8 cellular contexts compared by ENCODE assay signal in genomic region chr9:93451762-93452709, GRCh38. TPM values are rescaled to one million over a fixed set of nuclear protein-coding genes. Genes with fewer than 3 reads are reported as not detected.
DNase-seq lines count a peak whose midpoint lies in the region; ATAC-seq and TF ChIP-seq lines count a peak whose summit lies in the region.

No MANE protein-coding gene starts in this region.

- no peak for TF ChIP-seq POLR2A in testis (IDR thresholded peaks at IDR 0.05)

- peak; percentile 23 for TF ChIP-seq RAD21 in neural cell (conservative IDR thresholded peaks at IDR 0.05)

- intact Hi-C loops in testis (cut with DNase I; ENCODE audit: low total_unique reads), result loop anchor here (10.0 kb wide), 1 partner anchor 113 kb away; no protein-coding TSS in a partner anchor

- H4K20me1 ChIP-seq in OCI-LY1 (ENCODE audit: insufficient read depth, low read length) (no peaks in the 10 kb centered on the region), neural cell (ENCODE audit: insufficient read depth) (no peaks in the 10 kb centered on the region)

- 0% methylated on average over 2 to 33 of the region's 108 CpGs for WGBS in testis, 2 donors

- H3K36me3 ChIP-seq in CD4-positive, CD25-positive, alpha-beta regulatory T cell (ENCODE audit: control insufficient read depth, insufficient read depth, low read length), result peaks cover 18% of the 10 kb centered on the region
- H3K36me3 ChIP-seq in OCI-LY1 (ENCODE audit: insufficient read depth, low read length) (peaks cover 64% of the 10 kb centered on the region), neural cell (ENCODE audit: insufficient read depth, low read length) (no peaks in the 10 kb centered on the region), testis (ENCODE audit: low read depth, missing control alignments) (no peaks in the 10 kb centered on the region)

- H3K9me2 ChIP-seq in OCI-LY1 (ENCODE audit: low read depth, low read length), result no peaks in the 10 kb centered on the region
- no peaks in the 10 kb centered on the region for H3K9me2 ChIP-seq in neural cell (ENCODE audit: insufficient read depth, low read length)

- H2AFZ ChIP-seq in OCI-LY1 (ENCODE audit: low read length) (no peak overlapping the region), neural cell (ENCODE audit: low read depth, low read length) (peak overlapping the region; percentile 71)

- TF ChIP-seq CTCF in OCI-LY1 (IDR thresholded peaks at IDR 0.05; ENCODE audit: low read length) (no peak), fibroblast of pulmonary artery (IDR thresholded peaks at IDR 0.05; ENCODE audit: low read length, missing control alignments) (no peak), neural cell (IDR thresholded peaks at IDR 0.05; ENCODE audit: poor library complexity, severe bottlenecking) (no peak), testis (IDR thresholded peaks at IDR 0.05) (peak in 2 of 3 experiments; percentile 23 to 29)

- peak overlapping the region; percentile 94 to 98 (median 98) for H3K4me3 Mint-ChIP-seq in CD4-positive, CD25-positive, alpha-beta regulatory T cell
- peak overlapping the region; percentile 94 for H3K4me3 Mint-ChIP-seq in activated T-helper 17 cell treated with anti-CD3 and anti-CD28 coated beads, Interleukin-2, amount 50 U/mL, for 72 hours

- peak overlapping the region; percentile 88 for H3K4me2 ChIP-seq in OCI-LY1 (ENCODE audit: low read length)
- H3K4me2 ChIP-seq in neural cell (ENCODE audit: low read length), result peak overlapping the region; percentile 66

- peaks cover 51% of the 10 kb centered on the region for H3K4me1 ChIP-seq in CD4-positive, CD25-positive, alpha-beta regulatory T cell (ENCODE audit: control insufficient read depth, insufficient read depth, low read length, poor library complexity, severe bottlenecking)
- peaks cover 48% of the 10 kb centered on the region for H3K4me1 ChIP-seq in OCI-LY1 (ENCODE audit: insufficient read depth, low read length, severe bottlenecking)
- H3K4me1 ChIP-seq in testis, result peaks cover 18% of the 10 kb centered on the region

- H3K9me3 ChIP-seq in CD4-positive, CD25-positive, alpha-beta regulatory T cell (ENCODE audit: control insufficient read depth in 2 of 2, low read length in 2 of 2), result no peaks in the 10 kb centered on the region
- H3K9me3 ChIP-seq in OCI-LY1 (ENCODE audit: low read length), result no peaks in the 10 kb centered on the region
- H3K9me3 ChIP-seq in neural cell (ENCODE audit: low read length), result no peaks in the 10 kb centered on the region
- no peaks in the 10 kb centered on the region for H3K9me3 ChIP-seq in testis

- no peaks in the 10 kb centered on the region for H3K27me3 Mint-ChIP-seq in CD4-positive, CD25-positive, alpha-beta regulatory T cell
- no peaks in the 10 kb centered on the region for H3K27me3 Mint-ChIP-seq in activated T-helper 17 cell treated with anti-CD3 and anti-CD28 coated beads, Interleukin-2, amount 50 U/mL, for 72 hours

- H3K4me3 ChIP-seq in CD4-positive, CD25-positive, alpha-beta regulatory T cell (ENCODE audit: low read depth, low read length), result peak overlapping the region; percentile 94
- H3K4me3 ChIP-seq in OCI-LY1 (ENCODE audit: low read depth, low read length, poor library complexity, severe bottlenecking) (peak overlapping the region; percentile 99), fibroblast of pulmonary artery (replicated peaks; ENCODE audit: low read depth, low read length) (peak overlapping the region; percentile 90), neural cell (ENCODE audit: low read length) (peak overlapping the region; percentile 94), testis (peak overlapping the region; percentile 67 to 73)

- H3K9ac ChIP-seq in OCI-LY1 (ENCODE audit: low read length) (peak overlapping the region; percentile 97), neural cell (ENCODE audit: low read length) (peak overlapping the region; percentile 80)

- peaks cover 15 to 68% (median 44%) of the 10 kb centered on the region in 4 donors for H3K4me1 Mint-ChIP-seq in CD4-positive, CD25-positive, alpha-beta regulatory T cell
- peaks cover 26% of the 10 kb centered on the region for H3K4me1 Mint-ChIP-seq in activated T-helper 17 cell treated with anti-CD3 and anti-CD28 coated beads, Interleukin-2, amount 50 U/mL, for 72 hours

- no peaks in the 10 kb centered on the region for H3K9me3 Mint-ChIP-seq in CD4-positive, CD25-positive, alpha-beta regulatory T cell
- no peaks in the 10 kb centered on the region for H3K9me3 Mint-ChIP-seq in activated T-helper 17 cell treated with anti-CD3 and anti-CD28 coated beads, Interleukin-2, amount 50 U/mL, for 72 hours

- DNase-seq in CD4-positive, CD25-positive, alpha-beta regulatory T cell, result peak; percentile 37 to 70 (median 51)
- peak; percentile 34 for DNase-seq in fibroblast of pulmonary artery (ENCODE audit: low read depth)
- DNase-seq in testis, result peak; percentile 52
- DNase-seq in middle frontal gyrus (ENCODE audit: extremely low spot score, low spot score), result no peak

- H3K79me2 ChIP-seq in OCI-LY1 (ENCODE audit: insufficient read depth, low read length), result peaks cover 56% of the 10 kb centered on the region
- peaks cover 41% of the 10 kb centered on the region for H3K79me2 ChIP-seq in neural cell (replicated peaks; ENCODE audit: insufficient read depth, low read length)

- no peak for TF ChIP-seq EP300 in neural cell (conservative IDR thresholded peaks at IDR 0.05; ENCODE audit: poor library complexity, severe bottlenecking)

- peaks cover 15% of the 10 kb centered on the region for H3K36me3 Mint-ChIP-seq in CD4-positive, CD25-positive, alpha-beta regulatory T cell
- H3K36me3 Mint-ChIP-seq in activated T-helper 17 cell treated with anti-CD3 and anti-CD28 coated beads, Interleukin-2, amount 50 U/mL, for 72 hours (ENCODE audit: low read depth), result peaks cover 74% of the 10 kb centered on the region

- peak in 1 of 2 donors; percentile 16 for ATAC-seq in CD4-positive, CD25-positive, alpha-beta regulatory T cell (ENCODE audit: low read depth in 2 of 2)
- ATAC-seq in GM21825 (IDR thresholded peaks at IDR 0.05; ENCODE audit: unreplicated experiment), result peak; percentile 22
- ATAC-seq in activated T-helper 17 cell treated with anti-CD3 and anti-CD28 coated beads, Interleukin-2, amount 50 U/mL, for 72 hours (replicated peaks), result peak; percentile 8

- H3K27me3 ChIP-seq in CD4-positive, CD25-positive, alpha-beta regulatory T cell (ENCODE audit: control insufficient read depth, insufficient read depth, low read length), result no peaks in the 10 kb centered on the region
- H3K27me3 ChIP-seq in OCI-LY1 (ENCODE audit: insufficient read depth, low read length), result no peaks in the 10 kb centered on the region
- no peaks in the 10 kb centered on the region for H3K27me3 ChIP-seq in neural cell (ENCODE audit: insufficient read depth, low read depth, low read length)
- H3K27me3 ChIP-seq in testis, result no peaks in the 10 kb centered on the region

- peak overlapping the region; percentile 92 to 95 (median 95) for H3K27ac Mint-ChIP-seq in CD4-positive, CD25-positive, alpha-beta regulatory T cell
- peak overlapping the region; percentile 94 for H3K27ac Mint-ChIP-seq in activated T-helper 17 cell treated with anti-CD3 and anti-CD28 coated beads, Interleukin-2, amount 50 U/mL, for 72 hours

- H3K27ac ChIP-seq in CD4-positive, CD25-positive, alpha-beta regulatory T cell (ENCODE audit: insufficient read depth, low read length, poor library complexity, severe bottlenecking), result peak overlapping the region; percentile 88
- peak overlapping the region; percentile 80 for H3K27ac ChIP-seq in OCI-LY1 (ENCODE audit: low read depth, low read length, poor library complexity, severe bottlenecking)
- H3K27ac ChIP-seq in neural cell (ENCODE audit: low read length), result peak overlapping the region; percentile 74
- H3K27ac ChIP-seq in testis, result peak overlapping the region; percentile 83 to 94

- H3F3A ChIP-seq in OCI-LY1 (ENCODE audit: insufficient read depth, low read length) (no peaks in the 10 kb centered on the region), neural cell (ENCODE audit: insufficient read depth, low read length, poor library complexity, severe bottlenecking) (peaks cover 3% of the 10 kb centered on the region)

TF ChIP-seq in neural cell, 6 proteins besides CTCF, POLR2A, EP300 and RAD21 (continues in another document):
- peak; percentile 15 for TF ChIP-seq SMC3 (conservative IDR thresholded peaks at IDR 0.05; ENCODE audit: poor library complexity)
- no peak for TF ChIP-seq TAF1 (IDR thresholded peaks at IDR 0.05; ENCODE audit: low read depth)
- no peak for TF ChIP-seq EZH2 (IDR thresholded peaks at IDR 0.05; ENCODE audit: borderline replicate concordance, insufficient read depth, low read length, poor library complexity, severe bottlenecking)
- TF ChIP-seq POLR2AphosphoS5 (IDR thresholded peaks at IDR 0.05), result no peak
- TF ChIP-seq MXI1 (conservative IDR thresholded peaks at IDR 0.05; ENCODE audit: poor library complexity, severe bottlenecking), result peak; percentile 54

RNA-seq across cellular contexts. Expression of gene FAM120A, which starts 0.6 kb away (rescaled TPM):
- 95.7 TPM for total RNA-seq in CD4-positive, CD25-positive, alpha-beta regulatory T cell
- 10 to 100 TPM; 11.3 to 14.3 (median 12.1) TPM for polyA plus RNA-seq in CD4-positive, CD25-positive, alpha-beta regulatory T cell
- 100 to 1,000 TPM in 1 of 2 donors, 10 to 100 TPM in 1; 87.1 to 151 TPM for total RNA-seq in activated T-helper 17 cell treated with anti-CD3 and anti-CD28 coated beads, Interleukin-2, amount 50 U/mL, for 72 hours
- polyA plus RNA-seq in neural cell (8.9 and 9.7 TPM in 2 replicates), testis (ENCODE audit: insufficient read depth, low read depth, low replicate concordance) (39.3 TPM)
- polyA minus RNA-seq in neural cell, result 49.9 and 50.2 TPM in 2 replicates
- 10 to 100 TPM; 73.9 to 81.5 TPM for total RNA-seq in testis

RNA-seq across cellular contexts. Expression of gene FAM120AOS, which starts 1.3 kb away (rescaled TPM):
- total RNA-seq in CD4-positive, CD25-positive, alpha-beta regulatory T cell, result 45.7 TPM
- polyA plus RNA-seq in CD4-positive, CD25-positive, alpha-beta regulatory T cell, result 10 to 100 TPM; 50.2 to 64.3 (median 56.5) TPM
- total RNA-seq in activated T-helper 17 cell treated with anti-CD3 and anti-CD28 coated beads, Interleukin-2, amount 50 U/mL, for 72 hours, result 10 to 100 TPM; 30.2 to 40.8 TPM
- polyA plus RNA-seq in neural cell (42.0 and 44.5 TPM in 2 replicates), testis (ENCODE audit: insufficient read depth, low read depth, low replicate concordance) (34.9 TPM)
- 46.3 and 53.4 TPM in 2 replicates for polyA minus RNA-seq in neural cell
- 10 to 100 TPM; 40.9 to 62.0 TPM for total RNA-seq in testis

Comparison
In these comparisons a context has a peak if more than half of its experiments do, and no peak if none do; other contexts are left out.
1. CTCF ChIP-seq: peak in testis (2 of 3); none in OCI-LY1 (single experiment), fibroblast of pulmonary artery (single experiment) and neural cell (single experiment).
2. Peak in every context shown above with its lines, with median percentiles within 50 percentile points of each other: H3K27ac ChIP-seq and H3K4me3 ChIP-seq.